Comparison of ENCODE assay signal across 20 cellular contexts in genomic region chr3:160538906-160539305, GRCh38. TPM values are rescaled to one million over a fixed set of nuclear protein-coding genes. Genes with fewer than 3 reads are reported as not detected.
DNase-seq lines count a peak whose midpoint lies in the region; ATAC-seq and TF ChIP-seq lines count a peak whose summit lies in the region.
"Had no signal": no experiment of that assay in that cellular context is flagged by ENCODE, and none has a peak within 500 bp of the region (broad histone marks: within the 10 kb centered on the region; RNA-seq: fewer than 3 reads in every experiment).

No MANE protein-coding gene starts in this region.

- no peak for TF ChIP-seq POLR2A in stomach (IDR thresholded peaks at IDR 0.05)

- POLR2A ChIA-PET in CD4-positive, alpha-beta memory T cell (lab: Charles Lee; ENCODE audit: partially characterized antibody) = interaction anchor here (1.4 kb wide), 1 partner anchor 24 kb away, joined by 3 read pairs; no protein-coding TSS in a partner anchor

- peaks cover 32 to 52% (median 42%) of the 10 kb centered on the region in 4 donors for H3K4me1 Mint-ChIP-seq in CD4-positive, alpha-beta memory T cell
- H3K4me1 Mint-ChIP-seq in T-helper 17 cell (peaks cover 40% of the 10 kb centered on the region), memory B cell (peaks cover 21% of the 10 kb centered on the region)

- H3K27ac ChIP-seq in CD4-positive, alpha-beta memory T cell (ENCODE audit: low read depth, low read length) = no peak overlapping the region
- no peak overlapping the region for H3K27ac ChIP-seq in stomach
- H3K27ac ChIP-seq: BLaER1 treated with 17β-estradiol and CSF1 and Interleukin-3, amounts not matched to agents 10 nM and 100 nM; Peyer's patch had no signal

- peak overlapping the region in 4 of 7 donors; percentile 2 to 92 (median 64) for H3K27ac Mint-ChIP-seq in CD4-positive, alpha-beta memory T cell
- peak overlapping the region; percentile 83 for H3K27ac Mint-ChIP-seq in T-helper 17 cell
- peak overlapping the region; percentile 32 for H3K27ac Mint-ChIP-seq in memory B cell

- no peaks in the 10 kb centered on the region for H3K9me3 ChIP-seq in CD4-positive, alpha-beta memory T cell (ENCODE audit: control insufficient read depth in 1 of 2, low read length in 2 of 2)
- H3K9me3 ChIP-seq in T-helper 17 cell (ENCODE audit: control insufficient read depth, low read length, poor library complexity, severe bottlenecking) (no peaks in the 10 kb centered on the region), stomach (no peaks in the 10 kb centered on the region)
- H3K9me3 ChIP-seq: Peyer's patch had no signal

- CTCF ChIA-PET in CD4-positive, alpha-beta memory T cell (lab: Charles Lee; ENCODE audit: partially characterized antibody) = no interaction called here

- peaks cover 50% of the 10 kb centered on the region for H3K4me1 ChIP-seq in CD4-positive, alpha-beta memory T cell (ENCODE audit: insufficient read depth, low read length)
- peaks cover 0 to 53% (median 24%) of the 10 kb centered on the region in 4 donors for H3K4me1 ChIP-seq in stomach
- H3K4me1 ChIP-seq: Peyer's patch had no signal

- TF ChIP-seq EP300 in stomach (IDR thresholded peaks at IDR 0.05) = no peak

- intact Hi-C loops in CD4-positive, alpha-beta memory T cell (cut with micrococcal nuclease) = no loop called here
- intact Hi-C loops in stomach (cut with DNase I; ENCODE audit: low total_unique reads) = no loop called here

- H3K4me3 Mint-ChIP-seq in CD4-positive, alpha-beta memory T cell = no peak overlapping the region
- H3K4me3 Mint-ChIP-seq in T-helper 17 cell = no peak overlapping the region
- H3K4me3 Mint-ChIP-seq in memory B cell = no peak overlapping the region

- H3K36me3 Mint-ChIP-seq in CD4-positive, alpha-beta memory T cell = peaks cover 4 to 5% of the 10 kb centered on the region in 2 donors
- H3K36me3 Mint-ChIP-seq in T-helper 17 cell (ENCODE audit: low read depth) (peaks cover 2% of the 10 kb centered on the region), memory B cell (peaks cover 2% of the 10 kb centered on the region)

- DNase-seq in NCI-H82 (lab: John Stamatoyannopoulos, UW) (peak; percentile 25), NCI-H82 treated with DMSO at 0.1 percent for 48 hours (lab: John Stamatoyannopoulos, UW; ENCODE audit: unreplicated experiment) (no peak), T-helper 17 cell (no peak), memory B cell (ENCODE audit: low spot score in 2 of 2) (no peak), hypothalamus (lab: John Stamatoyannopoulos, UW) (no peak), GF-D8 (lab: John Stamatoyannopoulos, UW) (no peak), stomach (no peak)
- DNase-seq in CD4-positive, alpha-beta memory T cell = no peak
- DNase-seq: 8988T, DMS153, EL, KBM-7, NCI-H1092, NCI-H1694, NCI-H2107, NCI-H446, NCI-H748 treated with DMSO at 0.1 percent for 48 hours, Peyer's patch, Right ventricle myocardium superior had no signal

- no peak for TF ChIP-seq CTCF in stomach (IDR thresholded peaks at IDR 0.05)

- no peak overlapping the region for H3K4me3 ChIP-seq in CD4-positive, alpha-beta memory T cell (ENCODE audit: low read length in 2 of 2)
- H3K4me3 ChIP-seq in stomach = no peak overlapping the region
- H3K4me3 ChIP-seq: BLaER1 treated with 17β-estradiol and CSF1 and Interleukin-3, amounts not matched to agents 10 nM and 100 nM; Peyer's patch had no signal

- no peaks in the 10 kb centered on the region for H3K27me3 ChIP-seq in CD4-positive, alpha-beta memory T cell (ENCODE audit: insufficient read depth, low read length)
- no peaks in the 10 kb centered on the region for H3K27me3 ChIP-seq in stomach
- H3K27me3 ChIP-seq: BLaER1 treated with 17β-estradiol and CSF1 and Interleukin-3, amounts not matched to agents 10 nM and 100 nM; Peyer's patch had no signal

- ATAC-seq in T-helper 17 cell (no peak), memory B cell (ENCODE audit: low read depth) (no peak)

- peaks cover 0 to 2% (median 0%) of the 10 kb centered on the region in 8 donors for H3K9me3 Mint-ChIP-seq in CD4-positive, alpha-beta memory T cell
- no peaks in the 10 kb centered on the region for H3K9me3 Mint-ChIP-seq in memory B cell

- no peaks in the 10 kb centered on the region for H3K36me3 ChIP-seq in CD4-positive, alpha-beta memory T cell (ENCODE audit: insufficient read depth, low read length)
- peaks cover 0 to 19% (median 17%) of the 10 kb centered on the region in 4 donors for H3K36me3 ChIP-seq in stomach

- no peaks in the 10 kb centered on the region for H3K27me3 Mint-ChIP-seq in CD4-positive, alpha-beta memory T cell
- H3K27me3 Mint-ChIP-seq in T-helper 17 cell (no peaks in the 10 kb centered on the region), memory B cell (no peaks in the 10 kb centered on the region)

RNA-seq across cellular contexts. Expression of gene KPNA4, which starts 26.5 kb away (rescaled TPM):
- 10 to 100 TPM; 46.1 to 50.1 TPM for total RNA-seq in CD4-positive, alpha-beta memory T cell
- 10 to 100 TPM in 1 of 2 donors, 1 to 10 TPM in 1; 8.9 to 10.4 TPM for polyA plus RNA-seq in CD4-positive, alpha-beta memory T cell
- 10 to 100 TPM; 48.9 to 61.9 TPM for total RNA-seq in T-helper 17 cell
- 10 to 100 TPM in 4 of 5 donors, 1 to 10 TPM in 1; 3.8 to 41.7 (median 23.2) TPM for total RNA-seq in stomach
- 10 to 100 TPM; 10.8 to 13.3 (median 11.3) TPM for polyA plus RNA-seq in stomach

Comparison
In these comparisons a context has a peak if more than half of its experiments do, and no peak if none do; other contexts are left out.
1. H3K27ac Mint-ChIP-seq: peak in every context shown above with its lines; median percentile 83 in T-helper 17 cell; 64 in CD4-positive, alpha-beta memory T cell; 32 in memory B cell.